2 cellular contexts compared by ENCODE assay signal in the genomic region with DNA sequence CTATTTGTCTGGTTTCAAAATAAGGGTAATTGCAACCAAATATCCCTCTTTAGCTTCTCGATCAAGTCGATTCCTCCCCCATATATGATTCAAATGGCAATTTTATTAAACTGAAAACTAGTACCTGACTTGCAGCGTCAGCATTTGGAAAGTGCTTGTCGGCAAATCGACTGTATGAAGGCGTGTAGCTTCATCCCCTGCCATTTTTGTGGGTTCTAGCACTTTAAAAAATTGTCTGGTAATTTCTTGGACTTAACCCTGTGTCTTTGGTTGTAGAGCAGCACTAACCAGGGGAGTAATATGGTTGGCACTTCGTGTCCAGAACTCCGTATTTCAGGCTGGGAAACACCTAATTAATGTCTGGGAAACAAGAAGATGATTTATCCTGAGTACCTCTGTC.
TF ChIP-seq lines count a peak whose summit lies in the region.

No MANE protein-coding gene starts in this region.

TF ChIP-seq in K562, 482 proteins besides CTCF, POLR2A, EP300 and RAD21:
- TF ChIP-seq, protein P1, sequence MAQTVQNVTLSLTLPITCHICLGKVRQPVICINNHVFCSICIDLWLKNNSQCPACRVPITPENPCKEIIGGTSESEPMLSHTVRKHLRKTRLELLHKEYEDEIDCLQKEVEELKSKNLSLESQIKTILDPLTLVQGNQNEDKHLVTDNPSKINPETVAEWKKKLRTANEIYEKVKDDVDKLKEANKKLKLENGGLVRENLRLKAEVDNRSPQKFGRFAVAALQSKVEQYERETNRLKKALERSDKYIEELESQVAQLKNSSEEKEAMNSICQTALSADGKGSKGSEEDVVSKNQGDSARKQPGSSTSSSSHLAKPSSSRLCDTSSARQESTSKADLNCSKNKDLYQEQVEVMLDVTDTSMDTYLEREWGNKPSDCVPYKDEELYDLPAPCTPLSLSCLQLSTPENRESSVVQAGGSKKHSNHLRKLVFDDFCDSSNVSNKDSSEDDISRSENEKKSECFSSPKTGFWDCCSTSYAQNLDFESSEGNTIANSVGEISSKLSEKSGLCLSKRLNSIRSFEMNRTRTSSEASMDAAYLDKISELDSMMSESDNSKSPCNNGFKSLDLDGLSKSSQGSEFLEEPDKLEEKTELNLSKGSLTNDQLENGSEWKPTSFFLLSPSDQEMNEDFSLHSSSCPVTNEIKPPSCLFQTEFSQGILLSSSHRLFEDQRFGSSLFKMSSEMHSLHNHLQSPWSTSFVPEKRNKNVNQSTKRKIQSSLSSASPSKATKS (CRISPR knock-in tag; IDR thresholded peaks at IDR 0.05), result no peak
- TF ChIP-seq MAFK (IDR thresholded peaks at IDR 0.05; ENCODE audit: low read length) (peak; percentile 56; the same call in 1 of the 2 replicates), CSDE1 (IDR thresholded peaks at IDR 0.05) (no peak), MAFG (tag; conservative IDR thresholded peaks at IDR 0.05) (0 out of 2 replicates have a peak, but pooled peaks have one; percentile 29), ARID1B (IDR thresholded peaks at IDR 0.05) (no peak), RBM17 (IDR thresholded peaks at IDR 0.05; ENCODE audit: borderline replicate concordance, low read depth, low read length) (no peak), MECOM (CRISPR knock-in tag; IDR thresholded peaks at IDR 0.05) (no peak), STAT5A (IDR thresholded peaks at IDR 0.05; ENCODE audit: borderline replicate concordance, low read length) (no peak), C11orf30 (IDR thresholded peaks at IDR 0.05; ENCODE audit: low read depth) (peak; percentile 60), ZBTB1 (CRISPR knock-in tag; IDR thresholded peaks at IDR 0.05; ENCODE audit: borderline replicate concordance, low read depth) (no peak), POLR2G (IDR thresholded peaks at IDR 0.05; ENCODE audit: low read depth, low read length) (no peak), ZNF316 (IDR thresholded peaks at IDR 0.05) (peak; percentile 60; the same call in 1 of the 2 replicates)
- TF ChIP-seq, protein P2, sequence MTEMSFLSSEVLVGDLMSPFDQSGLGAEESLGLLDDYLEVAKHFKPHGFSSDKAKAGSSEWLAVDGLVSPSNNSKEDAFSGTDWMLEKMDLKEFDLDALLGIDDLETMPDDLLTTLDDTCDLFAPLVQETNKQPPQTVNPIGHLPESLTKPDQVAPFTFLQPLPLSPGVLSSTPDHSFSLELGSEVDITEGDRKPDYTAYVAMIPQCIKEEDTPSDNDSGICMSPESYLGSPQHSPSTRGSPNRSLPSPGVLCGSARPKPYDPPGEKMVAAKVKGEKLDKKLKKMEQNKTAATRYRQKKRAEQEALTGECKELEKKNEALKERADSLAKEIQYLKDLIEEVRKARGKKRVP (CRISPR knock-in tag; IDR thresholded peaks at IDR 0.05), result no peak
- TF ChIP-seq, protein P3, sequence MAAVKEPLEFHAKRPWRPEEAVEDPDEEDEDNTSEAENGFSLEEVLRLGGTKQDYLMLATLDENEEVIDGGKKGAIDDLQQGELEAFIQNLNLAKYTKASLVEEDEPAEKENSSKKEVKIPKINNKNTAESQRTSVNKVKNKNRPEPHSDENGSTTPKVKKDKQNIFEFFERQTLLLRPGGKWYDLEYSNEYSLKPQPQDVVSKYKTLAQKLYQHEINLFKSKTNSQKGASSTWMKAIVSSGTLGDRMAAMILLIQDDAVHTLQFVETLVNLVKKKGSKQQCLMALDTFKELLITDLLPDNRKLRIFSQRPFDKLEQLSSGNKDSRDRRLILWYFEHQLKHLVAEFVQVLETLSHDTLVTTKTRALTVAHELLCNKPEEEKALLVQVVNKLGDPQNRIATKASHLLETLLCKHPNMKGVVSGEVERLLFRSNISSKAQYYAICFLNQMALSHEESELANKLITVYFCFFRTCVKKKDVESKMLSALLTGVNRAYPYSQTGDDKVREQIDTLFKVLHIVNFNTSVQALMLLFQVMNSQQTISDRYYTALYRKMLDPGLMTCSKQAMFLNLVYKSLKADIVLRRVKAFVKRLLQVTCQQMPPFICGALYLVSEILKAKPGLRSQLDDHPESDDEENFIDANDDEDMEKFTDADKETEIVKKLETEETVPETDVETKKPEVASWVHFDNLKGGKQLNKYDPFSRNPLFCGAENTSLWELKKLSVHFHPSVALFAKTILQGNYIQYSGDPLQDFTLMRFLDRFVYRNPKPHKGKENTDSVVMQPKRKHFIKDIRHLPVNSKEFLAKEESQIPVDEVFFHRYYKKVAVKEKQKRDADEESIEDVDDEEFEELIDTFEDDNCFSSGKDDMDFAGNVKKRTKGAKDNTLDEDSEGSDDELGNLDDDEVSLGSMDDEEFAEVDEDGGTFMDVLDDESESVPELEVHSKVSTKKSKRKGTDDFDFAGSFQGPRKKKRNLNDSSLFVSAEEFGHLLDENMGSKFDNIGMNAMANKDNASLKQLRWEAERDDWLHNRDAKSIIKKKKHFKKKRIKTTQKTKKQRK (IDR thresholded peaks at IDR 0.05; ENCODE audit: borderline replicate concordance, low read depth, low read length), result no peak

TF ChIP-seq in HepG2, 621 proteins besides CTCF, POLR2A, EP300 and RAD21:
- TF ChIP-seq MAFK (conservative IDR thresholded peaks at IDR 0.05 in 1 of 2, IDR thresholded peaks at IDR 0.05 in 1 of 2; ENCODE audit: low read length in 2 of 2) (peak; percentile 32 to 71; a peak in 2 of 4 replicates), MAFF (IDR thresholded peaks at IDR 0.05; ENCODE audit: low read depth, low read length) (peak; percentile 37; the same call in 1 of the 2 replicates), SETDB1 (CRISPR knock-in tag; IDR thresholded peaks at IDR 0.05; ENCODE audit: borderline replicate concordance) (no peak)
